ENCODE assay signal across 23 cellular contexts in genomic region chr3:158379517-158379916, GRCh38.
"Had no signal": no experiment of that assay in that cellular context is flagged by ENCODE, and none has a peak within 500 bp of the region (broad histone marks: within the 10 kb centered on the region; RNA-seq: fewer than 3 reads in every experiment).

No MANE protein-coding gene starts in this region.

- H3K4me1 Mint-ChIP-seq: activated B cell treated with CpG ODN at 0.5 μM for 24 hours; activated CD4-positive, alpha-beta T cell treated with anti-CD3 and anti-CD28 coated beads for 36 hours; activated naive CD8-positive, alpha-beta T cell treated with anti-CD3 and anti-CD28 coated beads, Interleukin-2, amount 10 ng/mL, durations not matched to agents 7 days and 5 days; endodermal cell had no signal

- H3K4me3 ChIP-seq: hepatocyte, left ventricle myocardium inferior, pancreas, psoas muscle, right atrium auricular region, thoracic aorta, upper lobe of left lung had no signal

- ATAC-seq: activated CD4-positive, alpha-beta T cell treated with anti-CD3 and anti-CD28 coated beads for 36 hours; activated T-cell treated with anti-CD3 and anti-CD28 coated beads, Interleukin-2, amount 50 U/mL, for 72 hours; pancreas; psoas muscle had no signal

- H3K27ac Mint-ChIP-seq: activated B cell treated with CpG ODN at 0.5 μM for 24 hours; activated CD4-positive, alpha-beta T cell treated with anti-CD3 and anti-CD28 coated beads for 36 hours; activated naive CD4-positive, alpha-beta T cell treated with anti-CD3 and anti-CD28 coated beads for 36 hours; activated naive CD8-positive, alpha-beta T cell treated with anti-CD3 and anti-CD28 coated beads, Interleukin-2, amount 10 ng/mL, durations not matched to agents 7 days and 5 days; activated T-cell treated with anti-CD3 and anti-CD28 coated beads, Interleukin-2, amount 50 U/mL, for 72 hours; endodermal cell; nephron had no signal

- FAIRE-seq: pancreas had no signal

- H3K36me3 ChIP-seq: left ventricle myocardium inferior, pancreas, right atrium auricular region, thoracic aorta, upper lobe of left lung had no signal

- H3K9me3 Mint-ChIP-seq: activated B cell treated with CpG ODN at 0.5 μM for 24 hours; activated naive CD4-positive, alpha-beta T cell treated with anti-CD3 and anti-CD28 coated beads for 36 hours; activated naive CD8-positive, alpha-beta T cell treated with anti-CD3 and anti-CD28 coated beads, Interleukin-2, amount 10 ng/mL, durations not matched to agents 7 days and 5 days; endodermal cell; nephron had no signal

- H3K4me1 ChIP-seq: left ventricle myocardium inferior, pancreas, psoas muscle, right atrium auricular region, upper lobe of left lung had no signal

- H3K27me3 Mint-ChIP-seq: activated B cell treated with CpG ODN at 0.5 μM for 24 hours; activated CD4-positive, alpha-beta T cell treated with anti-CD3 and anti-CD28 coated beads for 36 hours; activated naive CD8-positive, alpha-beta T cell treated with anti-CD3 and anti-CD28 coated beads, Interleukin-2, amount 10 ng/mL, durations not matched to agents 7 days and 5 days had no signal

- H3K9me3 ChIP-seq: left ventricle myocardium inferior, pancreas, psoas muscle, right atrium auricular region, thoracic aorta, upper lobe of left lung had no signal

- H3K4me3 Mint-ChIP-seq: activated B cell treated with CpG ODN at 0.5 μM for 24 hours; activated CD4-positive, alpha-beta T cell treated with anti-CD3 and anti-CD28 coated beads for 36 hours; activated naive CD4-positive, alpha-beta T cell treated with anti-CD3 and anti-CD28 coated beads for 36 hours; activated naive CD8-positive, alpha-beta T cell treated with anti-CD3 and anti-CD28 coated beads, Interleukin-2, amount 10 ng/mL, durations not matched to agents 7 days and 5 days; activated T-cell treated with anti-CD3 and anti-CD28 coated beads, Interleukin-2, amount 50 U/mL, for 72 hours; endodermal cell; nephron had no signal

- H3K27me3 ChIP-seq: hepatocyte, pancreas, right atrium auricular region, upper lobe of left lung had no signal

- H3K27ac ChIP-seq: hepatocyte, left ventricle myocardium inferior, pancreas, psoas muscle, right atrium auricular region, thoracic aorta, upper lobe of left lung had no signal

- DNase-seq: activated B cell treated with CpG ODN at 0.5 μM for 24 hours; activated CD4-positive, alpha-beta T cell treated with anti-CD3 and anti-CD28 coated beads for 36 hours; activated CD4-positive, alpha-beta T cell treated with anti-CD3 and anti-CD28 coated beads, Interleukin-2, amount 50 U/mL, for 4 hours; activated effector memory CD4-positive, alpha-beta T cell treated with Interleukin-2 at 50 U/mL for 16 hours; activated naive CD4-positive, alpha-beta T cell treated with anti-CD3 and anti-CD28 coated beads for 36 hours; activated naive CD8-positive, alpha-beta T cell treated with anti-CD3 and anti-CD28 coated beads, Interleukin-2, amount 10 ng/mL, durations not matched to agents 7 days and 5 days; activated T-cell treated with anti-CD3 and anti-CD28 coated beads, Interleukin-2, amount 50 U/mL, for 72 hours; amygdala; cortex of kidney; endodermal cell; foreskin fibroblast; left ventricle myocardium inferior; midbrain; pancreas; psoas muscle; stimulated activated CD4-positive, alpha-beta T cell treated with anti-CD3 and anti-CD28 coated beads, Interleukin-4, amount 100 ng/mL, for 24 hours; stimulated activated naive CD4-positive, alpha-beta T cell treated with Interleukin-2 at 50 U/mL for 16 hours; T-helper 1 cell; upper lobe of left lung had no signal
